In the genomic region with DNA sequence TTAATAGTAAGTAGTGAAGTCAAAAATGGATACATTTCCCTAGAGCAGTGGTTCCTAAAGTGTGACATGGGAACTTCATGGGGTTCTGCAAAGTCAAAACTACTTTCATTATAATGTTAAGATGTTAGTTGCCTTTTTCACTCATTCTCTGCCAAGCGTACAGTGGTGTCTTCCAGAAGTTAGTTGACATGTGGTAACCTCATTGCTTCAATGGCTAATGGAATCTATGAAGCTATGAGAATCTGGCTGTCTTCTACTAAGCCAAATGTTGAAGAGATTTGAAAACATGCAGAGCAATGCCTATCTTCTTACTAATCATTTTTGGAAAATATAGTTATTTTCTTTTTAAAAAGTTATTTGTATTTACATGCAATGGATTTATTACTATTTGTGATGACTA, we compare ENCODE assay signal across 28 cellular contexts.
"Had no signal": no experiment of that assay in that cellular context is flagged by ENCODE, and none has a peak within 500 bp of the region (broad histone marks: within the 10 kb centered on the region; RNA-seq: fewer than 3 reads in every experiment).

No MANE protein-coding gene starts in this region.

- H3K36me3 ChIP-seq: suprapubic skin, thoracic aorta, thyroid gland, transverse colon, upper lobe of left lung, upper lobe of right lung, uterus, vagina had no signal

- ATAC-seq: stimulated activated effector memory CD8-positive, alpha-beta T cell treated with anti-CD3 and anti-CD28 coated beads, Interleukin-12 subunit alpha, Interleukin-12 subunit beta, amount 100 ng/mL, for 72 hours; stimulated activated memory B cell treated with anti-CD40 and anti-IgM and Interleukin-4, amounts not matched to agents 10 μg/mL and 1 μg/mL and 100 μg/mL, for 72 hours; stimulated activated naive B cell treated with anti-CD40 and anti-IgM and Interleukin-4, amounts not matched to agents 10 μg/mL and 1 μg/mL and 100 μg/mL, for 72 hours; stimulated activated naive CD8-positive, alpha-beta T cell treated with anti-CD3 and anti-CD28 coated beads, Interleukin-15, amount 100 ng/mL, for 72 hours; stimulated activated naive CD8-positive, alpha-beta T cell treated with anti-CD3 and anti-CD28 coated beads, Interleukin-15, Interleukin-2, amounts not matched to agents 100 U/mL and 50 U/mL, for 24 hours; upper lobe of right lung had no signal

- H3K4me3 Mint-ChIP-seq: stimulated activated effector memory CD8-positive, alpha-beta T cell treated with anti-CD3 and anti-CD28 coated beads, Interleukin-12 subunit alpha, Interleukin-12 subunit beta, amount 100 ng/mL, for 72 hours; stimulated activated memory B cell treated with anti-CD40 and anti-IgM and Interleukin-4, amounts not matched to agents 10 μg/mL and 1 μg/mL and 100 μg/mL, for 72 hours; stimulated activated naive B cell treated with anti-CD40 and anti-IgM and Interleukin-4, amounts not matched to agents 10 μg/mL and 1 μg/mL and 100 μg/mL, for 72 hours; stimulated activated naive CD8-positive, alpha-beta T cell treated with anti-CD3 and anti-CD28 coated beads, Interleukin-15, amount 100 ng/mL, for 72 hours; stimulated activated naive CD8-positive, alpha-beta T cell treated with anti-CD3 and anti-CD28 coated beads, Interleukin-15, Interleukin-2, amounts not matched to agents 100 ng/mL and 50 ng/mL, for 24 hours; type B pancreatic cell had no signal

- H3K9me3 ChIP-seq: stomach, suprapubic skin, testis, thoracic aorta, thyroid gland, tibial artery, tibial nerve, transverse colon, upper lobe of left lung, upper lobe of right lung, uterus, vagina had no signal

- H3K4me1 ChIP-seq: suprapubic skin, testis, tibial artery, tibial nerve, upper lobe of left lung, upper lobe of right lung, uterus, vagina had no signal

- H3K27ac ChIP-seq: stomach, suprapubic skin, testis, thoracic aorta, thyroid gland, tibial artery, tibial nerve, transverse colon, upper lobe of left lung, upper lobe of right lung, uterus, vagina had no signal

- H3K9me3 Mint-ChIP-seq: stimulated activated effector memory CD8-positive, alpha-beta T cell treated with anti-CD3 and anti-CD28 coated beads, Interleukin-12 subunit alpha, Interleukin-12 subunit beta, amount 100 ng/mL, for 72 hours had no signal

- H3K27ac Mint-ChIP-seq: stimulated activated effector memory CD8-positive, alpha-beta T cell treated with anti-CD3 and anti-CD28 coated beads, Interleukin-12 subunit alpha, Interleukin-12 subunit beta, amount 100 ng/mL, for 72 hours; stimulated activated memory B cell treated with anti-CD40 and anti-IgM and Interleukin-4, amounts not matched to agents 10 μg/mL and 1 μg/mL and 100 μg/mL, for 72 hours; stimulated activated naive B cell treated with anti-CD40 and anti-IgM and Interleukin-4, amounts not matched to agents 10 μg/mL and 1 μg/mL and 100 μg/mL, for 72 hours; stimulated activated naive CD8-positive, alpha-beta T cell treated with anti-CD3 and anti-CD28 coated beads, Interleukin-15, amount 100 ng/mL, for 72 hours; stimulated activated naive CD8-positive, alpha-beta T cell treated with anti-CD3 and anti-CD28 coated beads, Interleukin-15, Interleukin-2, amounts not matched to agents 100 ng/mL and 50 ng/mL, for 24 hours; type B pancreatic cell had no signal

- H3K4me1 Mint-ChIP-seq: stimulated activated memory B cell treated with anti-CD40 and anti-IgM and Interleukin-4, amounts not matched to agents 10 μg/mL and 1 μg/mL and 100 μg/mL, for 72 hours had no signal

- H3K36me3 Mint-ChIP-seq: stimulated activated effector memory CD8-positive, alpha-beta T cell treated with anti-CD3 and anti-CD28 coated beads, Interleukin-12 subunit alpha, Interleukin-12 subunit beta, amount 100 ng/mL, for 72 hours had no signal

- DNase-seq: stimulated activated CD4-positive, alpha-beta T cell treated with anti-CD3 and anti-CD28 coated beads, Interleukin-2, amount 100 ng/mL, for 48 hours; stimulated activated CD4-positive, alpha-beta T cell treated with anti-CD3 and anti-CD28 coated beads, Interleukin-4, amount 100 ng/mL, for 1 hour; stimulated activated CD4-positive, alpha-beta T cell treated with anti-CD3 and anti-CD28 coated beads, Interleukin-4, amount 100 ng/mL, for 24 hours; stimulated activated CD4-positive, alpha-beta T cell treated with anti-CD3 and anti-CD28 coated beads, Interleukin-4, amount 100 ng/mL, for 4 hours; stimulated activated CD8-positive, alpha-beta memory T cell treated with anti-CD3 and anti-CD28 coated beads, Interleukin-4, amount 100 ng/mL, for 48 hours; stimulated activated naive B cell treated with anti-CD40 and anti-IgM and Interleukin-4, amounts not matched to agents 10 μg/mL and 1 μg/mL and 100 μg/mL, for 72 hours; stimulated activated naive CD4-positive, alpha-beta T cell; stimulated activated naive CD4-positive, alpha-beta T cell treated with Interleukin-2 at 50 U/mL for 16 hours; stimulated activated naive CD8-positive, alpha-beta T cell treated with anti-CD3 and anti-CD28 coated beads, Interleukin-15, amount 100 ng/mL, for 72 hours; stimulated activated naive CD8-positive, alpha-beta T cell treated with anti-CD3 and anti-CD28 coated beads, Interleukin-15, Interleukin-2, amounts not matched to agents 100 U/mL and 50 U/mL, for 24 hours; stomach; substantia nigra; testis; thyroid gland; tibial artery; transverse colon; trophoblast cell; upper lobe of left lung; upper lobe of right lung; uterus had no signal

- H3K27me3 ChIP-seq: stomach, suprapubic skin, testis, thyroid gland, tibial artery, tibial nerve, transverse colon, upper lobe of left lung, upper lobe of right lung, uterus, vagina had no signal

- H3K27me3 Mint-ChIP-seq: stimulated activated memory B cell treated with anti-CD40 and anti-IgM and Interleukin-4, amounts not matched to agents 10 μg/mL and 1 μg/mL and 100 μg/mL, for 72 hours; stimulated activated naive B cell treated with anti-CD40 and anti-IgM and Interleukin-4, amounts not matched to agents 10 μg/mL and 1 μg/mL and 100 μg/mL, for 72 hours; stimulated activated naive CD8-positive, alpha-beta T cell treated with anti-CD3 and anti-CD28 coated beads, Interleukin-15, Interleukin-2, amounts not matched to agents 100 ng/mL and 50 ng/mL, for 24 hours had no signal

- H3K4me3 ChIP-seq: stomach, suprapubic skin, testis, thoracic aorta, thyroid gland, tibial artery, tibial nerve, transverse colon, upper lobe of left lung, upper lobe of right lung, uterus, vagina had no signal
